Comparison of ENCODE assay signal across 8 cellular contexts in genomic region chr17:55265434-55266021, GRCh38. TPM values are rescaled to one million over a fixed set of nuclear protein-coding genes. Genes with fewer than 3 reads are reported as not detected.
DNase-seq lines count a peak whose midpoint lies in the region; ATAC-seq and TF ChIP-seq lines count a peak whose summit lies in the region.

No MANE protein-coding gene starts in this region.

- H3K9ac ChIP-seq in NT2/D1 (ENCODE audit: insufficient read length, low read depth) = peak overlapping the region; percentile 36
- H3K9ac ChIP-seq in mesenchymal stem cell (ENCODE audit: low read length) = peak overlapping the region; percentile 62

- no peaks in the 10 kb centered on the region for H3K4me1 ChIP-seq in BE2C
- H3K4me1 ChIP-seq in NT2/D1 (ENCODE audit: insufficient read depth, insufficient read length) = no peaks in the 10 kb centered on the region
- peaks cover 18% of the 10 kb centered on the region for H3K4me1 ChIP-seq in mesenchymal stem cell (ENCODE audit: control insufficient read depth, insufficient read depth, low read depth, low read length)
- peaks cover 0 to 39% (median 12%) of the 10 kb centered on the region in 4 donors for H3K4me1 ChIP-seq in tibial nerve

- no peak overlapping the region for H3K4ac ChIP-seq in mesenchymal stem cell (ENCODE audit: low read depth in 1 of 2, low read length in 2 of 2)

- H3K23ac ChIP-seq in mesenchymal stem cell (ENCODE audit: low read length in 2 of 2) = no peak overlapping the region

- H2BK12ac ChIP-seq in mesenchymal stem cell (ENCODE audit: low read length in 2 of 2) = no peak overlapping the region

- no peak overlapping the region for H2BK120ac ChIP-seq in mesenchymal stem cell (ENCODE audit: low read depth, low read length)

- H2BK15ac ChIP-seq in mesenchymal stem cell (ENCODE audit: low read depth, poor library complexity, severe bottlenecking) = peak overlapping the region; percentile 45

- DNase-seq in BE2C = peak; percentile 19
- no peak for DNase-seq in NT2/D1 (ENCODE audit: low read depth, low spot score)
- peak; percentile 75 for DNase-seq in coronary artery (ENCODE audit: low spot score)
- DNase-seq in mesenchymal stem cell = no peak
- no peak for DNase-seq in tibial nerve (ENCODE audit: low spot score in 2 of 2)
- no peak for DNase-seq in activated gamma-delta T cell (lab: John Stamatoyannopoulos, UW)
- DNase-seq in NCI-H1694 (lab: John Stamatoyannopoulos, UW) = no peak

- no peak overlapping the region for H2BK5ac ChIP-seq in mesenchymal stem cell (ENCODE audit: low read depth, low read length, poor library complexity, severe bottlenecking)

- H3K9me3 ChIP-seq in BE2C (no peaks in the 10 kb centered on the region), NT2/D1 (ENCODE audit: insufficient read depth, low read length) (peaks cover 13% of the 10 kb centered on the region), mesenchymal stem cell (ENCODE audit: control insufficient read depth, low read length) (peaks cover 6% of the 10 kb centered on the region), tibial nerve (peaks cover 0 to 5% (median 0%) of the 10 kb centered on the region in 4 donors)

- peak overlapping the region; percentile 89 to 95 for H3K27ac ChIP-seq in coronary artery
- no peak overlapping the region for H3K27ac ChIP-seq in mesenchymal stem cell (ENCODE audit: low read length, poor library complexity, severe bottlenecking)
- peak overlapping the region; percentile 81 to 97 (median 90) for H3K27ac ChIP-seq in tibial nerve

- TF ChIP-seq CTCF in BE2C (IDR thresholded peaks at IDR 0.05; ENCODE audit: low read depth, low read length) (no peak), coronary artery (IDR thresholded peaks at IDR 0.05) (no peak), tibial nerve (IDR thresholded peaks at IDR 0.05) (no peak)

- no peak overlapping the region for H3K18ac ChIP-seq in mesenchymal stem cell (ENCODE audit: low read depth in 1 of 2, low read length in 2 of 2)

- TF ChIP-seq POLR2A in tibial nerve (IDR thresholded peaks at IDR 0.05) = no peak

- H3K27me3 ChIP-seq in BE2C = peaks cover 10% of the 10 kb centered on the region
- H3K27me3 ChIP-seq in NT2/D1 (ENCODE audit: insufficient read depth, insufficient read length) = peaks cover 79% of the 10 kb centered on the region
- H3K27me3 ChIP-seq in mesenchymal stem cell (ENCODE audit: control insufficient read depth in 1 of 2, insufficient read depth in 1 of 2, low read length in 2 of 2) = peaks cover 52 to 70% of the 10 kb centered on the region in 2 experiments
- peaks cover 0 to 8% of the 10 kb centered on the region in 2 donors for H3K27me3 ChIP-seq in tibial nerve

- H3K79me1 ChIP-seq in mesenchymal stem cell (replicated peaks; ENCODE audit: low read length, poor library complexity, severe bottlenecking) = no peaks in the 10 kb centered on the region

- H4K8ac ChIP-seq in mesenchymal stem cell (ENCODE audit: low read length) = no peak overlapping the region

- no peak overlapping the region for H3K14ac ChIP-seq in mesenchymal stem cell (ENCODE audit: low read length in 2 of 2)

- H2AFZ ChIP-seq in mesenchymal stem cell (ENCODE audit: low read depth, low read length) = no peak overlapping the region

- H3K4me3 ChIP-seq in BE2C (ENCODE audit: low read depth, low read length) (peak overlapping the region; percentile 55), NT2/D1 (ENCODE audit: insufficient read length, low read depth) (peak overlapping the region; percentile 34), coronary artery (peak overlapping the region; percentile 78), mesenchymal stem cell (ENCODE audit: insufficient read depth in 1 of 2, low read depth in 1 of 2, low read length in 2 of 2) (peak overlapping the region in 1 of 2 experiments; percentile 69), tibial nerve (peak overlapping the region; percentile 38 to 74 (median 64))

- no peak overlapping the region for H2AK5ac ChIP-seq in mesenchymal stem cell (ENCODE audit: low read length, severe bottlenecking)

- no peak for ATAC-seq in GM19467 (IDR thresholded peaks at IDR 0.05; ENCODE audit: unreplicated experiment)

- H3K36me3 ChIP-seq in BE2C (no peaks in the 10 kb centered on the region), NT2/D1 (ENCODE audit: insufficient read depth, insufficient read length, low read length) (no peaks in the 10 kb centered on the region), mesenchymal stem cell (ENCODE audit: control insufficient read depth in 1 of 2, insufficient read depth in 2 of 2, low read depth in 1 of 2, low read length in 2 of 2) (no peaks in the 10 kb centered on the region), tibial nerve (no peaks in the 10 kb centered on the region)

- no peak overlapping the region for H4K91ac ChIP-seq in mesenchymal stem cell (ENCODE audit: low read length)

- no peak for TF ChIP-seq EP300 in tibial nerve (IDR thresholded peaks at IDR 0.05)

- WGBS in mesenchymal stem cell = 4% methylated on average over 44 of the region's 48 CpGs
- WGBS in tibial nerve, 2 donors = 2% methylated on average over 37 to 48 of the region's 48 CpGs

- peak overlapping the region; percentile 84 for H3K4me2 ChIP-seq in mesenchymal stem cell (ENCODE audit: low read length, poor library complexity, severe bottlenecking)

RNA-seq across cellular contexts. Expression of gene HLF, which starts 0.8 kb away (rescaled TPM):
- polyA plus RNA-seq in BE2C (2012; ENCODE audit: insufficient read depth, insufficient read length, low read depth) = 4.1 TPM
- not detected for polyA plus RNA-seq in mesenchymal stem cell (2013, experiment 1 of 2)
- polyA plus RNA-seq in mesenchymal stem cell (2013, experiment 2 of 2) = not detected
- 10 to 100 TPM; 19.5 to 42.5 (median 36.0) TPM for total RNA-seq in tibial nerve

Comparison
In these comparisons a context has a peak if more than half of its experiments do, and no peak if none do; other contexts are left out.
1. DNase-seq: peak in BE2C (single experiment) and coronary artery (single experiment); none in NT2/D1 (single experiment), mesenchymal stem cell (single experiment), tibial nerve (0 of 2), activated gamma-delta T cell (single experiment) and NCI-H1694 (single experiment).